ENCODE assay signal across 10 cellular contexts in the genomic region with DNA sequence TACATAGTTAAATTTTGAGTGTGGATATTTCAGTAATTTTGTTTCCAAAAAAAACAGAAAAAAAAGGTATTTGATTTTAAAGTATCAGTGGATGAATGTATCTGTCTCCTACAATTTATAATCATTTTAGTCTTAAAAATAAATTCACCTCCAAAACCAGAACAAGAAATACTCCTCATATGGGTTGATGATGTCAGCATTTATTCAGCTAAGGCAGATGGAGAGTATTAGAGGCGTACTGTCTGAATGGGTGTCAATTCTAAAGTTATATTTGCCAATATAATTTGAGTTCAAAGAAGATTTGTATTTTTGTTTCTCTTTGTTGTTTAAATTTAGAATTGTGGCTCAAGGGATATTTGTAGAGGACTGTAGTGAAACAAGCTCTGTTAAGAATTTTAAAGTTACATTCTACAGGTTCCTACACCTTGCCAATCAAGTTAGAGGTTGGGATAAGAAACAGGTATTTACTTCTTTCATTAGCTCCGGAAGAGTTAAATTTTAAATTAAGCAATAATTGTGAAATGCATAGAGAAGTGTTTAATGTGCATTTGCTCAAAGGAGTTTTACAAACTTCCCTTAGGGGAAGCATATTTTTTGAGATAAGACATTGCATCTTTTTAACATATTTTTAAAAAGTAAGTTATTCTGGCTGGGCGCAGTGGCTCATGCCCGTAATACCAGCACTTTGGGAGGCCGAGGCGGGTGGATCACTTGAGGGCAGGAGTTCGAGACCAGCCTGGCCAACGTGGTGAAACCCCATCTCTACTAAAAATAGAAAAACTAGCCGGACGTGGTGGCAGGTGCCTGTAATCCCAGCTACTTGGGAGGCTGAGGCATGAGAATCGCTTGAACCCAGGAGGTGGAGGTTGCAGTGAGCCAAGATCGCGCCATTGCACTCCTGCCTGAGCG. TPM values are rescaled to one million over a fixed set of nuclear protein-coding genes. Genes with fewer than 3 reads are reported as not detected.
DNase-seq lines count a peak whose midpoint lies in the region; ATAC-seq and TF ChIP-seq lines count a peak whose summit lies in the region.
"Had no signal": no experiment of that assay in that cellular context is flagged by ENCODE, and none has a peak within 500 bp of the region (broad histone marks: within the 10 kb centered on the region; RNA-seq: fewer than 3 reads in every experiment).

No MANE protein-coding gene starts in this region.

- H3K4me1 Mint-ChIP-seq in dendritic cell treated with granulocyte-macrophage colony-stimulating factor and Interleukin-4, amounts not matched to agents 40 ng/mL and 50 ng/mL, for 4 days (ENCODE audit: low read depth) = peaks cover 17% of the 10 kb centered on the region
- peaks cover 6 to 10% of the 10 kb centered on the region in 2 donors for H3K4me1 Mint-ChIP-seq in natural killer cell treated with Interleukin-12 subunit alpha and Interleukin-12 subunit beta and Interleukin-15 and Interleukin-18, amount 100 ng/mL, for 72 hours (ENCODE audit: low read depth in 2 of 2)

- H3K27ac Mint-ChIP-seq in dendritic cell treated with granulocyte-macrophage colony-stimulating factor and Interleukin-4, amounts not matched to agents 40 ng/mL and 50 ng/mL, for 4 days = peak overlapping the region; percentile 88
- peak overlapping the region in 1 of 2 donors; percentile 72 for H3K27ac Mint-ChIP-seq in natural killer cell treated with Interleukin-12 subunit alpha and Interleukin-12 subunit beta and Interleukin-15 and Interleukin-18, amount 100 ng/mL, for 72 hours

- ATAC-seq in natural killer cell treated with Interleukin-12 subunit alpha and Interleukin-12 subunit beta and Interleukin-15 and Interleukin-18, amount 100 ng/mL, for 72 hours = no peak
- ATAC-seq in mucosa of descending colon = no peak

- H3K4me1 ChIP-seq in ES-I3 (ENCODE audit: insufficient read depth, low read length) (no peaks in the 10 kb centered on the region), mucosa of descending colon (ENCODE audit: low read depth) (peaks cover 5% of the 10 kb centered on the region)

- peak overlapping the region; percentile 79 for H3K4me3 Mint-ChIP-seq in dendritic cell treated with granulocyte-macrophage colony-stimulating factor and Interleukin-4, amounts not matched to agents 40 ng/mL and 50 ng/mL, for 4 days
- peak overlapping the region; percentile 77 for H3K4me3 Mint-ChIP-seq in natural killer cell treated with Interleukin-12 subunit alpha and Interleukin-12 subunit beta and Interleukin-15 and Interleukin-18, amount 100 ng/mL, for 72 hours

- intact Hi-C loops in dendritic cell treated with granulocyte-macrophage colony-stimulating factor and Interleukin-4, amounts not matched to agents 40 ng/mL and 50 ng/mL, for 4 days (cut with micrococcal nuclease) = loop anchor here (1.0 to 10.0 kb wide), 5 partner anchors 11 to 148 kb away; a partner anchor contains a TSS
- intact Hi-C loops in mucosa of descending colon (cut with DNase I, micrococcal nuclease) = no loop called here

- H3K9me3 ChIP-seq in ES-I3 (ENCODE audit: control insufficient read depth, insufficient read depth, low read length) (no peaks in the 10 kb centered on the region), mucosa of descending colon (no peaks in the 10 kb centered on the region)

- no peaks in the 10 kb centered on the region for H3K27me3 Mint-ChIP-seq in dendritic cell treated with granulocyte-macrophage colony-stimulating factor and Interleukin-4, amounts not matched to agents 40 ng/mL and 50 ng/mL, for 4 days
- H3K27me3 Mint-ChIP-seq in natural killer cell treated with Interleukin-12 subunit alpha and Interleukin-12 subunit beta and Interleukin-15 and Interleukin-18, amount 100 ng/mL, for 72 hours = peaks cover 0 to 6% of the 10 kb centered on the region in 2 donors

- H3K9me3 Mint-ChIP-seq in dendritic cell treated with granulocyte-macrophage colony-stimulating factor and Interleukin-4, amounts not matched to agents 40 ng/mL and 50 ng/mL, for 4 days = no peaks in the 10 kb centered on the region
- no peaks in the 10 kb centered on the region for H3K9me3 Mint-ChIP-seq in natural killer cell treated with Interleukin-12 subunit alpha and Interleukin-12 subunit beta and Interleukin-15 and Interleukin-18, amount 100 ng/mL, for 72 hours
- H3K9me3 Mint-ChIP-seq: stimulated activated naive B cell treated with anti-CD40 and anti-IgM and Interleukin-4, amounts not matched to agents 10 μg/mL and 1 μg/mL and 100 μg/mL, for 72 hours had no signal

- H3K9ac ChIP-seq in ES-I3 (ENCODE audit: low read depth, low read length) = 0 out of 2 replicates have a peak overlapping the region, but pooled peaks have one; percentile 58

- TF ChIP-seq POLR2A in NB4 (IDR thresholded peaks at IDR 0.05; ENCODE audit: extremely low read depth, insufficient read length) = no peak

- H3K4me3 ChIP-seq in NB4 (ENCODE audit: low read depth, low read length) (peak overlapping the region; percentile 68), mucosa of descending colon (no peak overlapping the region)

- H3K36me3 ChIP-seq in ES-I3 (ENCODE audit: insufficient read depth, low read length) (no peaks in the 10 kb centered on the region), mucosa of descending colon (ENCODE audit: low read depth) (no peaks in the 10 kb centered on the region)

- H3K36me3 Mint-ChIP-seq in dendritic cell treated with granulocyte-macrophage colony-stimulating factor and Interleukin-4, amounts not matched to agents 40 ng/mL and 50 ng/mL, for 4 days (ENCODE audit: low read depth) = no peaks in the 10 kb centered on the region
- no peaks in the 10 kb centered on the region for H3K36me3 Mint-ChIP-seq in natural killer cell treated with Interleukin-12 subunit alpha and Interleukin-12 subunit beta and Interleukin-15 and Interleukin-18, amount 100 ng/mL, for 72 hours
- H3K36me3 Mint-ChIP-seq: stimulated activated naive B cell treated with anti-CD40 and anti-IgM and Interleukin-4, amounts not matched to agents 10 μg/mL and 1 μg/mL and 100 μg/mL, for 72 hours had no signal

- TF ChIP-seq CTCF in NB4 (IDR thresholded peaks at IDR 0.05; ENCODE audit: low read depth, low read length) (no peak), mucosa of descending colon (IDR thresholded peaks at IDR 0.05) (no peak)

- DNase-seq in NB4 (ENCODE audit: low read depth) (no peak), MV-4-11 (lab: John Stamatoyannopoulos, UW) (no peak), mucosa of descending colon (no peak)
- DNase-seq in natural killer cell treated with Interleukin-12 subunit alpha and Interleukin-12 subunit beta and Interleukin-15 and Interleukin-18, amount 100 ng/mL, for 72 hours (ENCODE audit: low spot score) = no peak
- no peak for DNase-seq in stimulated activated naive CD4-positive, alpha-beta T cell (lab: John Stamatoyannopoulos, UW)
- no peak for DNase-seq in activated CD8-positive, alpha-beta memory T cell treated with anti-CD3 and anti-CD28 coated beads for 24 hours
- DNase-seq: activated effector memory CD4-positive, alpha-beta T cell treated with anti-CD3 and anti-CD28 coated beads, Interleukin-2, amount 50 U/mL, for 16 hours; stimulated activated naive B cell treated with anti-CD40 and anti-IgM and Interleukin-4, amounts not matched to agents 10 μg/mL and 1 μg/mL and 100 μg/mL, for 72 hours had no signal

RNA-seq across cellular contexts. Expression of a gene that starts 1.2 kb away (rescaled TPM):
- 1 to 10 TPM in 1 of 2 donors, under 1 TPM in 1; 0.45 to 1.2 TPM for total RNA-seq in natural killer cell treated with Interleukin-12 subunit alpha and Interleukin-12 subunit beta and Interleukin-15 and Interleukin-18, amount 100 ng/mL, for 72 hours
- total RNA-seq in mucosa of descending colon = 10 to 100 TPM in 1 of 3 donors, 1 to 10 TPM in 2; 5.3 to 26.8 (median 6.9) TPM
